9 cellular contexts compared by ENCODE assay signal in genomic region chr1:11792106-11792505, GRCh38. TPM values are rescaled to one million over a fixed set of nuclear protein-coding genes. Genes with fewer than 3 reads are reported as not detected.
A peak's percentile ranks its signal among the peaks of the same experiment; 100 is the strongest.
DNase-seq lines count a peak whose midpoint lies in the region; ATAC-seq and TF ChIP-seq lines count a peak whose summit lies in the region.
"Had no signal": no experiment of that assay in that cellular context is flagged by ENCODE, and none has a peak within 500 bp of the region (broad histone marks: within the 10 kb centered on the region; RNA-seq: fewer than 3 reads in every experiment).

No MANE protein-coding gene starts in this region.

- intact Hi-C loops in dorsolateral prefrontal cortex (cut with DNase I) (no loop called here), testis (cut with DNase I; ENCODE audit: low total_unique reads) (no loop called here)

- TF ChIP-seq POLR2A in testis (IDR thresholded peaks at IDR 0.05), result no peak

- peak overlapping the region; percentile 39; the same call in 1 of the 2 replicates for H2AFZ ChIP-seq in OCI-LY3 (ENCODE audit: low read depth, low read length)

- no peaks in the 10 kb centered on the region for H3K36me3 ChIP-seq in OCI-LY3 (replicated peaks; ENCODE audit: low read depth, low read length)
- H3K36me3 ChIP-seq in lung (ENCODE audit: control insufficient read depth in 2 of 2, insufficient read depth in 2 of 2, low read length in 2 of 2), result peaks cover 10 to 55% of the 10 kb centered on the region in 2 donors
- no peaks in the 10 kb centered on the region for H3K36me3 ChIP-seq in testis (ENCODE audit: low read depth, missing control alignments)
- peaks cover 32% of the 10 kb centered on the region for H3K36me3 ChIP-seq in WERI-Rb-1

- DNase-seq in dorsolateral prefrontal cortex (no peak), lung (ENCODE audit: low spot score) (peak; percentile 54), testis (no peak), WERI-Rb-1 (no peak), NCI-H146 (lab: John Stamatoyannopoulos, UW) (no peak)

- H3K27ac ChIP-seq in OCI-LY3 (ENCODE audit: low read length) (peak overlapping the region; percentile 74), dorsolateral prefrontal cortex (peak overlapping the region in 56 of 59 donors; percentile 34 to 98 (median 89)), lung (ENCODE audit: low read depth in 1 of 2, low read length in 1 of 2) (peak overlapping the region; percentile 70 to 95), testis (peak overlapping the region; percentile 96), WERI-Rb-1 (no peak overlapping the region)
- H3K27ac ChIP-seq: HL-60 had no signal

- no peaks in the 10 kb centered on the region for H3K79me2 ChIP-seq in OCI-LY3 (ENCODE audit: low read length)

- peaks cover 25% of the 10 kb centered on the region for H3K4me1 ChIP-seq in OCI-LY3 (ENCODE audit: low read length)
- peaks cover 13 to 53% of the 10 kb centered on the region in 2 donors for H3K4me1 ChIP-seq in lung (ENCODE audit: control insufficient read depth in 2 of 2, insufficient read depth in 2 of 2, low read length in 2 of 2)
- H3K4me1 ChIP-seq in testis, result peaks cover 50% of the 10 kb centered on the region

- H3K27me3 ChIP-seq in OCI-LY3 (ENCODE audit: low read depth, low read length) (no peaks in the 10 kb centered on the region), dorsolateral prefrontal cortex (no peaks in the 10 kb centered on the region), lung (ENCODE audit: control insufficient read depth, insufficient read depth) (no peaks in the 10 kb centered on the region), testis (no peaks in the 10 kb centered on the region), WERI-Rb-1 (ENCODE audit: insufficient read depth, low read depth, severe bottlenecking) (no peaks in the 10 kb centered on the region)

- TF ChIP-seq CTCF in OCI-LY3 (IDR thresholded peaks at IDR 0.05; ENCODE audit: low read depth, low read length), result no peak
- TF ChIP-seq CTCF in dorsolateral prefrontal cortex (IDR thresholded peaks at IDR 0.05 in 54 of 56, conservative IDR thresholded peaks at IDR 0.05 in 2 of 56; ENCODE audit: low read depth in 1 of 56, partially characterized antibody in 56 of 56), result no peak
- no peak for TF ChIP-seq CTCF in lung (IDR thresholded peaks at IDR 0.05; ENCODE audit: control extremely low read depth, extremely low read depth)
- TF ChIP-seq CTCF in testis (IDR thresholded peaks at IDR 0.05), result no peak
- no peak for TF ChIP-seq CTCF in WERI-Rb-1 (IDR thresholded peaks at IDR 0.05; ENCODE audit: low read depth, low read length)

- ATAC-seq in lung (ENCODE audit: insufficient read depth, low FRiP score), result no peak
- ATAC-seq in HG03520 (IDR thresholded peaks at IDR 0.05; ENCODE audit: unreplicated experiment), result no peak
- no peak for ATAC-seq in HG02763 (IDR thresholded peaks at IDR 0.05; ENCODE audit: unreplicated experiment)

- H3K9me3 ChIP-seq in OCI-LY3 (ENCODE audit: insufficient read depth, low read length) (no peaks in the 10 kb centered on the region), lung (ENCODE audit: control insufficient read depth in 2 of 2, insufficient read depth in 1 of 2, low read length in 1 of 2) (no peaks in the 10 kb centered on the region), testis (no peaks in the 10 kb centered on the region), WERI-Rb-1 (ENCODE audit: severe bottlenecking) (no peaks in the 10 kb centered on the region)

- H3K4me3 ChIP-seq in OCI-LY3 (ENCODE audit: low read length), result peak overlapping the region; percentile 56
- H3K4me3 ChIP-seq in dorsolateral prefrontal cortex, result no peak overlapping the region
- no peak overlapping the region for H3K4me3 ChIP-seq in lung
- no peak overlapping the region for H3K4me3 ChIP-seq in testis
- H3K4me3 ChIP-seq in WERI-Rb-1 (ENCODE audit: low read depth, low read length), result no peak overlapping the region

- H3K9ac ChIP-seq in OCI-LY3 (ENCODE audit: low read length), result peak overlapping the region; percentile 47; the same call in 1 of the 2 replicates

- H4K20me1 ChIP-seq in OCI-LY3 (ENCODE audit: insufficient read depth, low read length), result no peaks in the 10 kb centered on the region

- peak overlapping the region; percentile 56 for H3K4me2 ChIP-seq in OCI-LY3 (ENCODE audit: low read length)

- 75 to 86% methylated on average over 11 of the region's 11 CpGs for WGBS in lung, 2 donors
- WGBS in testis, 2 donors, result 90 to 93% methylated on average over 3 to 11 of the region's 11 CpGs

RNA-seq across cellular contexts. Expression of gene MTHFR, which starts 13.7 kb away (rescaled TPM):
- total RNA-seq in dorsolateral prefrontal cortex (10 to 100 TPM; 31.4 to 70.6 (median 41.5) TPM), lung (10 to 100 TPM; 34.0 to 61.4 TPM), testis (10 to 100 TPM; 68.3 to 78.3 TPM)
- polyA plus RNA-seq in lung (10 to 100 TPM; 20.6 to 26.1 TPM), testis (ENCODE audit: insufficient read depth, low read depth, low replicate concordance) (30.4 TPM)

RNA-seq across cellular contexts. Expression of gene CLCN6, which starts 13.9 kb away (rescaled TPM):
- total RNA-seq in dorsolateral prefrontal cortex (10 to 100 TPM; 51.7 to 92.9 (median 69.7) TPM), lung (10 to 100 TPM; 16.7 to 35.7 TPM), testis (10 to 100 TPM; 57.1 to 91.7 TPM)
- polyA plus RNA-seq in lung (10 to 100 TPM; 17.9 to 18.2 TPM), testis (ENCODE audit: insufficient read depth, low read depth, low replicate concordance) (47.9 TPM)

RNA-seq across cellular contexts. Expression of gene C1orf167, which starts 30.1 kb away (rescaled TPM):
- total RNA-seq in dorsolateral prefrontal cortex, result 1 to 10 TPM in 2 of 120 experiments, under 1 TPM in 23, not detected in 95; 0.14 to 1.8 (median 0.57) TPM
- 1 to 10 TPM in 1 of 2 donors, under 1 TPM in 1; 0.91 to 7.2 TPM for total RNA-seq in lung
- polyA plus RNA-seq in lung, result 10 to 100 TPM; 11.0 to 11.3 TPM
- 10 to 100 TPM; 26.0 to 34.5 TPM for total RNA-seq in testis
- polyA plus RNA-seq in testis (ENCODE audit: insufficient read depth, low read depth, low replicate concordance), result 64.2 TPM

RNA-seq across cellular contexts. Expression of gene NPPA, which starts 55.5 kb away (rescaled TPM):
- total RNA-seq in dorsolateral prefrontal cortex (1 to 10 TPM in 97 of 120 experiments, under 1 TPM in 14, not detected in 9; 0.58 to 9.9 (median 1.9) TPM), lung (10 to 100 TPM in 1 of 2 donors, not detected in 1; 19.8 TPM), testis (not detected)
- polyA plus RNA-seq in lung (1 to 10 TPM in 1 of 2 donors, under 1 TPM in 1; 0.81 to 6.7 TPM), testis (ENCODE audit: insufficient read depth, low read depth, low replicate concordance) (not detected)

RNA-seq across cellular contexts. Expression of gene AGTRAP, which starts 56.2 kb away (rescaled TPM):
- total RNA-seq in dorsolateral prefrontal cortex (10 to 100 TPM in 113 of 120 experiments, 1 to 10 TPM in 7; 5.0 to 40.1 (median 15.7) TPM), lung (10 to 100 TPM; 37.0 to 93.9 TPM), testis (10 to 100 TPM; 64.1 to 75.3 TPM)
- polyA plus RNA-seq in lung (100 to 1,000 TPM in 1 of 2 donors, 10 to 100 TPM in 1; 72.7 to 266 TPM), testis (ENCODE audit: insufficient read depth, low read depth, low replicate concordance) (49.2 TPM)
